Comparison of ENCODE assay signal across 1 cellular context in the genomic region with DNA sequence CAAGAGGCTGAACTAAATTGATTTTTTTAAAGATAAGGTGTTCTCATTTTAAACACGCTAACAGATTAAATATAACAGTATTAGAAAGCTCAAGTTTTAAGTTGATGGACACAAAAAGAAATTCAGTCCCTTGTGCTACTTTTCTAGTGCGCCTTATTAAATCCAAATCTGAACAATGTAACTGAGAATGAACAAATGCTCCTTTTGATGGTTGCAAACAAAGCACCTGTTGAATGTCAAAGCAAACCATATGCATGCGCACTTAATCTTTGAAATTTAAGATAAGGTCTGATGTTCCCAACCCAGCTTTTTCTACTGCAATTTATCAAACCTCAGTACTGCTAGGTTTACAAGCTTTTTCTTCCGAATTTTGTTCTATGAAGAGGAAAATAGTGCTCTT.
TF ChIP-seq lines count a peak whose summit lies in the region.

No MANE protein-coding gene starts in this region.

TF ChIP-seq in A549, 52 proteins besides CTCF, POLR2A, EP300 and RAD21 (continued from another document):
- TF ChIP-seq HOXB13 (CRISPR knock-in tag; IDR thresholded peaks at IDR 0.05; ENCODE audit: low read depth) (no peak), ESRRA (IDR thresholded peaks at IDR 0.05; ENCODE audit: borderline replicate concordance, low read length) (no peak), HES2 (IDR thresholded peaks at IDR 0.05) (no peak), TP53 (CRISPR knock-in tag; IDR thresholded peaks at IDR 0.05) (no peak), PHF8 (IDR thresholded peaks at IDR 0.05; ENCODE audit: borderline replicate concordance, low read depth) (no peak)
